ENCODE assay signal across 24 cellular contexts in the genomic region with DNA sequence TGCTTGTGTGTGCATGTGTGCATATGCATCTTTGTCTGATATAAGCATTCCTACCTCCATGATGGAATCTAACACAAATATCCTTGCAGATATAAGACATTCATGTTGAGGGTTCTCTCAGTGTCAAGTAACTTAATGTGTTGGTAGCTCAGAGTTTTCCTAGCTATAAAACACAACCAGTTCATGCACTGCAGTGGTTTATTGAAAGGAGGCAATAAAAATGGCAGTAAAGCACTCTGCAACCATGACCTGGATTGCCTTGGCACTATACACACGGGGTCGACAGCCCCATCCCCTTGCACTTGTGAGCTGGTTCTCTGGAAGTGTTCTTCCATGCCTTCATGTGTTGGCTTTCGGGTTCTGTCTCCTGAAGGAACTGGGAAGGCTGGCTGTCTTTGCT. TPM values are rescaled to one million over a fixed set of nuclear protein-coding genes. Genes with fewer than 3 reads are reported as not detected.
"Had no signal": no experiment of that assay in that cellular context is flagged by ENCODE, and none has a peak within 500 bp of the region (broad histone marks: within the 10 kb centered on the region; RNA-seq: fewer than 3 reads in every experiment).

No MANE protein-coding gene starts in this region.

- H3K27ac Mint-ChIP-seq: activated naive CD8-positive, alpha-beta T cell; activated T-cell treated with anti-CD3 and anti-CD28 coated beads, Interleukin-2, amount 50 U/mL, for 24 hours; activated T-helper 17 cell treated with anti-CD3 and anti-CD28 coated beads, Interleukin-2, amount 50 U/mL, for 72 hours; naive thymus-derived CD8-positive, alpha-beta T cell; stimulated activated effector memory CD8-positive, alpha-beta T cell treated with anti-CD3 and anti-CD28 coated beads, Interleukin-12 subunit alpha, Interleukin-12 subunit beta, amount 100 ng/mL, for 72 hours; stimulated activated naive CD8-positive, alpha-beta T cell treated with anti-CD3 and anti-CD28 coated beads, Interleukin-15, amount 100 ng/mL, for 72 hours had no signal

- H3K27ac ChIP-seq: adrenal gland, breast epithelium, neutrophil, ovary, prostate gland, skin epidermis, vagina had no signal

- H3K9me3 Mint-ChIP-seq: activated T-cell treated with anti-CD3 and anti-CD28 coated beads, Interleukin-2, amount 50 U/mL, for 24 hours; activated T-helper 17 cell treated with anti-CD3 and anti-CD28 coated beads, Interleukin-2, amount 50 U/mL, for 72 hours; naive thymus-derived CD8-positive, alpha-beta T cell; stimulated activated effector memory CD8-positive, alpha-beta T cell treated with anti-CD3 and anti-CD28 coated beads, Interleukin-12 subunit alpha, Interleukin-12 subunit beta, amount 100 ng/mL, for 72 hours; stimulated activated naive CD8-positive, alpha-beta T cell treated with anti-CD3 and anti-CD28 coated beads, Interleukin-15, amount 100 ng/mL, for 72 hours had no signal

- H3K4me3 Mint-ChIP-seq: activated naive CD8-positive, alpha-beta T cell; activated T-cell treated with anti-CD3 and anti-CD28 coated beads, Interleukin-2, amount 50 U/mL, for 24 hours; activated T-helper 17 cell treated with anti-CD3 and anti-CD28 coated beads, Interleukin-2, amount 50 U/mL, for 72 hours; naive thymus-derived CD8-positive, alpha-beta T cell; stimulated activated effector memory CD8-positive, alpha-beta T cell treated with anti-CD3 and anti-CD28 coated beads, Interleukin-12 subunit alpha, Interleukin-12 subunit beta, amount 100 ng/mL, for 72 hours; stimulated activated naive CD8-positive, alpha-beta T cell treated with anti-CD3 and anti-CD28 coated beads, Interleukin-15, amount 100 ng/mL, for 72 hours had no signal

- H3K36me3 Mint-ChIP-seq: activated naive CD8-positive, alpha-beta T cell; naive thymus-derived CD8-positive, alpha-beta T cell; stimulated activated effector memory CD8-positive, alpha-beta T cell treated with anti-CD3 and anti-CD28 coated beads, Interleukin-12 subunit alpha, Interleukin-12 subunit beta, amount 100 ng/mL, for 72 hours had no signal

- H3K27me3 Mint-ChIP-seq: activated naive CD8-positive, alpha-beta T cell; activated T-helper 17 cell treated with anti-CD3 and anti-CD28 coated beads, Interleukin-2, amount 50 U/mL, for 72 hours had no signal

- H3K4me3 ChIP-seq: adrenal gland, ascending aorta, breast epithelium, coronary artery, esophagus squamous epithelium, gastrocnemius medialis, ovary, prostate gland, skin epidermis, vagina had no signal

- DNase-seq: activated CD8-positive, alpha-beta memory T cell treated with anti-CD3 and anti-CD28 coated beads for 24 hours; activated CD8-positive, alpha-beta memory T cell treated with anti-CD3 and anti-CD28 coated beads, Interleukin-2, amount 50 U/mL, for 4 hours; activated naive CD4-positive, alpha-beta T cell; activated T-cell treated with anti-CD3 and anti-CD28 coated beads, Interleukin-2, amount 50 U/mL, for 24 hours; esophagus squamous epithelium; gastrocnemius medialis; islet precursor cell; naive thymus-derived CD8-positive, alpha-beta T cell; stimulated activated CD4-positive, alpha-beta T cell treated with anti-CD3 and anti-CD28 coated beads, Interleukin-1b, Interleukin-23, amount 100 ng/mL, for 48 hours; stimulated activated naive CD8-positive, alpha-beta T cell treated with anti-CD3 and anti-CD28 coated beads, Interleukin-15, amount 100 ng/mL, for 72 hours; T-helper 1 cell; trophoblast cell had no signal

- H3K36me3 ChIP-seq: adrenal gland, ascending aorta, breast epithelium, esophagus squamous epithelium, gastrocnemius medialis, neutrophil, ovary, prostate gland, vagina had no signal

- H3K9me3 ChIP-seq: adrenal gland, ascending aorta, breast epithelium, esophagus squamous epithelium, gastrocnemius medialis, neutrophil, ovary, prostate gland, vagina had no signal

- H3K27me3 ChIP-seq: adrenal gland, ascending aorta, esophagus squamous epithelium, gastrocnemius medialis, neutrophil, ovary, vagina had no signal

- H3K4me1 Mint-ChIP-seq: activated T-helper 17 cell treated with anti-CD3 and anti-CD28 coated beads, Interleukin-2, amount 50 U/mL, for 72 hours; naive thymus-derived CD8-positive, alpha-beta T cell; stimulated activated effector memory CD8-positive, alpha-beta T cell treated with anti-CD3 and anti-CD28 coated beads, Interleukin-12 subunit alpha, Interleukin-12 subunit beta, amount 100 ng/mL, for 72 hours; stimulated activated naive CD8-positive, alpha-beta T cell treated with anti-CD3 and anti-CD28 coated beads, Interleukin-15, amount 100 ng/mL, for 72 hours had no signal

- H3K4me1 ChIP-seq: adrenal gland, breast epithelium, prostate gland, vagina had no signal

RNA-seq across cellular contexts. Expression of a gene that starts 38.9 kb away (rescaled TPM):
- total RNA-seq: activated T-helper 17 cell treated with anti-CD3 and anti-CD28 coated beads, Interleukin-2, amount 50 U/mL, for 72 hours; naive thymus-derived CD8-positive, alpha-beta T cell had no signal
- polyA plus RNA-seq: naive thymus-derived CD8-positive, alpha-beta T cell had no signal
